32 cellular contexts compared by ENCODE assay signal in genomic region chr2:80573167-80573566, GRCh38.
"Had no signal": no experiment of that assay in that cellular context is flagged by ENCODE, and none has a peak within 500 bp of the region (broad histone marks: within the 10 kb centered on the region; RNA-seq: fewer than 3 reads in every experiment).

No MANE protein-coding gene starts in this region.

- H3K9me3 ChIP-seq: MG63 had no signal

- H3K36me3 ChIP-seq: MG63 had no signal

- H3K4me3 ChIP-seq: MG63 had no signal

- H3K27me3 ChIP-seq: MG63 had no signal

- DNase-seq: Karpas-422, Kasumi-1, MG63, MM.1S, MV-4-11, NCI-H1048, NCI-H1092, NCI-H1092 treated with DMSO at 0.1 percent for 48 hours, NCI-H1105, NCI-H1105 treated with DMSO at 0.1 percent for 48 hours, NCI-H1417 treated with DMSO at 0.1 percent for 48 hours, NCI-H1436, NCI-H1436 treated with DMSO at 0.1 percent for 48 hours, NCI-H146, NCI-H1694, NCI-H1694 treated with DMSO at 0.1 percent for 48 hours, NCI-H1930, NCI-H2029, NCI-H2029 treated with DMSO at 0.1 percent for 48 hours, NCI-H2081, NCI-H2081 treated with DMSO at 0.1 percent for 48 hours, NCI-H2107, NCI-H2171, NCI-H2171 treated with DMSO at 0.1 percent for 48 hours, NCI-H2227 treated with DMSO at 0.1 percent for 48 hours, NCI-H226, NCI-H345, NCI-H446, NCI-H446 treated with DMSO at 0.1 percent for 48 hours, NCI-H510A, NCI-H524, NCI-H524 treated with DMSO at 0.1 percent for 48 hours had no signal
